Comparison of ENCODE assay signal across 8 cellular contexts in the genomic region with DNA sequence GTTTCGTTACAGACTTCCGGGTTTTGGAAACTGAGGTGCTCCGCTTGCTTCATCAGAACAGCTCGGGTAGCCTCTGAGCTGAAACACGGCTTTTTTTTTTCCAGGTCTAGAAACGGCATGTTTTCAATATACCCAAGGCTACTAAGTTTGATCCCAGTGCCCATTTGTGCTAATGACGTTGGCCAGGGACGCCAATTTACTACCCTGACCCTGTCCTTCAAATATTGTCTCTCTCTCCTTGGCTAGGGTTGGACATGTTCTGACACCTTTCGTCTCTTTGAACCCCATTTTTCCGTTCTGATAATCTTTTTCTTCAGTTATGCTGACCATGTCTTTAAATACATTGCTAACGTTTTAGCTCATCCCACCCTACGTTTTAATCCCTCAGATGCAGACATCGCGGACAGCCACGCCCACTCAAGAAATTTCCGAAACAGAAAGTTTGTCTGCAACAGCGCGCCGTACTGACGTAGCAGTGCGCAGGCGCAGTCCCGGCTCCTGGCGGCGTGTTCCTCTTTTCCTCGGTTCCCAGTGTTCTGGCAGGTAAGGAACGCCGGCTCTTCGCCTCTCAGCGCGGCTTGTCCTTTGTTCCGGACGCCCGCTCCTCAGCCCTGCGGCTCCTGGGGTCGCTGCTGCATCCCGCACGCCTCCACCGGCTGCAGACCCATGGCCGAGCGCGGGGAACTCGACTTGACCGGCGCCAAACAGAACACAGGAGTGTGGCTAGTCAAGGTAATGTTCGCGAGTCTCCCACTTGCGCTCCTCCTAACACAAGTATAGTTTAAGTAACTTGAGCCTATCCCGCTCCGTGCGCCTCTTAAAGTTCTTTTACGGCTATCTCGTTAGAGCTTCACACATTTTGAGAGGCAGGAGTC. TPM values are rescaled to one million over a fixed set of nuclear protein-coding genes. Genes with fewer than 3 reads are reported as not detected.
DNase-seq lines count a peak whose midpoint lies in the region; ATAC-seq and TF ChIP-seq lines count a peak whose summit lies in the region.

A gene with protein sequence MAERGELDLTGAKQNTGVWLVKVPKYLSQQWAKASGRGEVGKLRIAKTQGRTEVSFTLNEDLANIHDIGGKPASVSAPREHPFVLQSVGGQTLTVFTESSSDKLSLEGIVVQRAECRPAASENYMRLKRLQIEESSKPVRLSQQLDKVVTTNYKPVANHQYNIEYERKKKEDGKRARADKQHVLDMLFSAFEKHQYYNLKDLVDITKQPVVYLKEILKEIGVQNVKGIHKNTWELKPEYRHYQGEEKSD (plus strand): TSS at position 521 of the 875 bp plus-strand sequence. CDS start 146 bp downstream, at position 667.

- H3K27me3 ChIP-seq in RWPE2 (ENCODE audit: insufficient read depth, poor library complexity, severe bottlenecking), result no peaks in the 10 kb centered on the region

- H3K27ac ChIP-seq in RWPE2 (ENCODE audit: poor library complexity, severe bottlenecking), result peak within 1 kb of the TSS; percentile 62

- H3K36me3 Mint-ChIP-seq in activated T-helper 17 cell treated with anti-CD3 and anti-CD28 coated beads, Interleukin-2, amount 50 U/mL, for 72 hours (ENCODE audit: low read depth), result no peaks in the 10 kb centered on the region
- H3K36me3 Mint-ChIP-seq in nephron progenitor cell (ENCODE audit: low read depth), result peaks cover 8% of the 10 kb centered on the region

- H3K4me1 Mint-ChIP-seq in activated T-helper 17 cell treated with anti-CD3 and anti-CD28 coated beads, Interleukin-2, amount 50 U/mL, for 72 hours, result peaks cover 6% of the 10 kb centered on the region
- H3K4me1 Mint-ChIP-seq in nephron progenitor cell, result peaks cover 7% of the 10 kb centered on the region

- no peak within 1 kb of the TSS for H3K27ac Mint-ChIP-seq in activated T-helper 17 cell treated with anti-CD3 and anti-CD28 coated beads, Interleukin-2, amount 50 U/mL, for 72 hours
- no peak within 1 kb of the TSS for H3K27ac Mint-ChIP-seq in nephron progenitor cell

- H3K9me3 Mint-ChIP-seq in activated T-helper 17 cell treated with anti-CD3 and anti-CD28 coated beads, Interleukin-2, amount 50 U/mL, for 72 hours, result no peaks in the 10 kb centered on the region
- no peaks in the 10 kb centered on the region for H3K9me3 Mint-ChIP-seq in nephron progenitor cell

- H3K27me3 Mint-ChIP-seq in activated T-helper 17 cell treated with anti-CD3 and anti-CD28 coated beads, Interleukin-2, amount 50 U/mL, for 72 hours, result no peaks in the 10 kb centered on the region
- peaks cover 12% of the 10 kb centered on the region for H3K27me3 Mint-ChIP-seq in nephron progenitor cell (ENCODE audit: low read depth, poor library complexity)

- H3K4me3 ChIP-seq in RWPE2 (ENCODE audit: severe bottlenecking), result peak within 1 kb of the TSS; percentile 84

- peak; percentile 79 for ATAC-seq in RWPE2 (ENCODE audit: low read depth)
- peak; percentile 79 for ATAC-seq in activated T-helper 17 cell treated with anti-CD3 and anti-CD28 coated beads, Interleukin-2, amount 50 U/mL, for 72 hours (replicated peaks)
- ATAC-seq in stimulated activated naive CD8-positive, alpha-beta T cell treated with anti-CD3 and anti-CD28 coated beads, Interleukin-15, Interleukin-2, amounts not matched to agents 100 U/mL and 50 U/mL, for 24 hours, result peak; percentile 68

- H3K4me3 Mint-ChIP-seq in activated T-helper 17 cell treated with anti-CD3 and anti-CD28 coated beads, Interleukin-2, amount 50 U/mL, for 72 hours, result no peak within 1 kb of the TSS
- no peak within 1 kb of the TSS for H3K4me3 Mint-ChIP-seq in nephron progenitor cell

- H3K9me3 ChIP-seq in RWPE2 (ENCODE audit: severe bottlenecking), result no peaks in the 10 kb centered on the region

- peaks cover 14% of the 10 kb centered on the region for H3K4me1 ChIP-seq in RWPE2 (ENCODE audit: insufficient read depth, poor library complexity, severe bottlenecking)

- DNase-seq in Daoy (ENCODE audit: low read depth) (peak; percentile 87), GOT3 (lab: John Stamatoyannopoulos, UW) (peak; percentile 68), LHCN-M2 (ENCODE audit: low read depth) (peak; percentile 85), RWPE2 (ENCODE audit: low spot score) (peak; percentile 78), fibroblast of the conjunctiva (ENCODE audit: low read depth) (peak; percentile 82), nephron progenitor cell (peak; percentile 91)
- DNase-seq in stimulated activated naive CD8-positive, alpha-beta T cell treated with anti-CD3 and anti-CD28 coated beads, Interleukin-15, Interleukin-2, amounts not matched to agents 100 U/mL and 50 U/mL, for 24 hours, result peak; percentile 91

- no peak for TF ChIP-seq CTCF in RWPE2 (IDR thresholded peaks at IDR 0.05; ENCODE audit: poor library complexity, severe bottlenecking)
- no peak for TF ChIP-seq CTCF in nephron progenitor cell (IDR thresholded peaks at IDR 0.05)

- peaks cover 17% of the 10 kb centered on the region for H3K36me3 ChIP-seq in RWPE2 (ENCODE audit: low read depth)

RNA-seq across cellular contexts. Expression of the gene that starts here (rescaled TPM):
- 45.2 and 55.2 TPM in 2 replicates for total RNA-seq in Daoy (2014; rRNA removed; shearing (Covaris generic))
- 65.4 and 66.6 TPM in 2 replicates for total RNA-seq in LHCN-M2 (2014; rRNA removed)
- polyA plus RNA-seq in LHCN-M2 (2012), result 35.3 TPM
- 10 to 100 TPM; 12.5 to 25.0 TPM for total RNA-seq in activated T-helper 17 cell treated with anti-CD3 and anti-CD28 coated beads, Interleukin-2, amount 50 U/mL, for 72 hours

Comparison
In these comparisons a context has a peak if more than half of its experiments do, and no peak if none do; other contexts are left out.
1. Peak in every context shown above with its lines: DNase-seq, ATAC-seq, H3K4me3 ChIP-seq and H3K27ac ChIP-seq.